ENCODE assay signal across 31 cellular contexts in the genomic region with DNA sequence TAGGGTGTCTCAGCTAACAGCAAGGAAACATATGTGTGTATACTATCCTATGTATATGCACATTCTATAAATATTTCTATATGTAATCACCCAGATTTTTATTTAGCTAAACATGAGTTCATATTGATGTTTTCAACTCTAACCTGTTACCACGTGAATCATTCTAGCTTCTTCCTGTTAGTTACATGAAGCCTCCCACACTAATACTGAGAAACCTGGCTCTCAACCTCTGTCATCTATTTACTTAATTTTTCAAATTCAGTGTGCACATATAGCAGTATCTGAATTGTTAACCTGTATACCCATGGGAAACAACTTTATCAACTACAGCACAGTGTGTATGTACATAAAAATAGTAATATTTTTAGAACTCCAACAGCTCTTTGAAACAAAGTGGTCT.
"Had no signal": no experiment of that assay in that cellular context is flagged by ENCODE, and none has a peak within 500 bp of the region (broad histone marks: within the 10 kb centered on the region; RNA-seq: fewer than 3 reads in every experiment).

No MANE protein-coding gene starts in this region.

- H3K27ac ChIP-seq: ascending aorta, VCaP had no signal

- H3K36me3 Mint-ChIP-seq: activated naive CD4-positive, alpha-beta T cell treated with anti-CD3 and anti-CD28 coated beads, Interleukin-2, amount 50 U/mL, for 24 hours; brain had no signal

- H3K4me3 ChIP-seq: ascending aorta had no signal

- H3K27ac Mint-ChIP-seq: activated B cell treated with CpG ODN at 0.5 μM for 24 hours; activated CD4-positive, alpha-beta memory T cell treated with anti-CD3 and anti-CD28 coated beads for 36 hours; activated CD4-positive, alpha-beta T cell treated with anti-CD3 and anti-CD28 coated beads, Interleukin-2, amount 10 ng/mL, durations not matched to agents 7 days and 5 days; activated CD8-positive, alpha-beta T cell treated with anti-CD3 and anti-CD28 coated beads for 36 hours; activated naive CD4-positive, alpha-beta T cell treated with anti-CD3 and anti-CD28 coated beads, Interleukin-2, amount 10 ng/mL, durations not matched to agents 7 days and 5 days; activated naive CD4-positive, alpha-beta T cell treated with anti-CD3 and anti-CD28 coated beads, Interleukin-2, amount 50 U/mL, for 24 hours; activated naive CD8-positive, alpha-beta T cell; activated naive CD8-positive, alpha-beta T cell treated with anti-CD3 and anti-CD28 coated beads, Interleukin-2, amount 50 U/mL, for 24 hours; activated T-helper 1 cell treated with anti-CD3 and anti-CD28 coated beads, Interleukin-12 subunit alpha, Interleukin-12 subunit beta, Interleukin-2, Interleukin-4 antibody, amounts not matched to agents 30 ng/mL and 10 ng/mL and 1 ng/mL, durations not matched to agents 14 hours and 24 hours and 36 hours; activated T-helper 2 cell treated with anti-CD3 and anti-CD28 coated beads, Interferon-gamma antibody, Interleukin-2, Interleukin-4, amounts not matched to agents 10 μg/mL and 5 μg/mL and 100 μg/mL, durations not matched to agents 14 hours and 24 hours and 36 hours; brain; T-helper 1 cell treated with Interleukin-12 subunit alpha and Interleukin-12 subunit beta and Interleukin-4 antibody, amounts not matched to agents 30 μg/mL and 1 μg/mL, for 36 hours; T-helper 2 cell treated with Interferon-gamma antibody and Interleukin-4, amounts not matched to agents 5 μg/mL and 100 μg/mL, for 36 hours had no signal

- H3K4me3 Mint-ChIP-seq: activated B cell treated with CpG ODN at 0.5 μM for 24 hours; activated CD4-positive, alpha-beta memory T cell treated with anti-CD3 and anti-CD28 coated beads for 36 hours; activated CD4-positive, alpha-beta T cell treated with anti-CD3 and anti-CD28 coated beads, Interleukin-2, amount 10 ng/mL, durations not matched to agents 7 days and 5 days; activated CD8-positive, alpha-beta T cell treated with anti-CD3 and anti-CD28 coated beads for 36 hours; activated naive CD4-positive, alpha-beta T cell treated with anti-CD3 and anti-CD28 coated beads, Interleukin-2, amount 10 ng/mL, durations not matched to agents 7 days and 5 days; activated naive CD4-positive, alpha-beta T cell treated with anti-CD3 and anti-CD28 coated beads, Interleukin-2, amount 50 U/mL, for 24 hours; activated naive CD8-positive, alpha-beta T cell; activated naive CD8-positive, alpha-beta T cell treated with anti-CD3 and anti-CD28 coated beads, Interleukin-2, amount 10 ng/mL, durations not matched to agents 7 days and 5 days; activated naive CD8-positive, alpha-beta T cell treated with anti-CD3 and anti-CD28 coated beads, Interleukin-2, amount 50 U/mL, for 24 hours; activated T-helper 1 cell treated with anti-CD3 and anti-CD28 coated beads, Interleukin-12 subunit alpha, Interleukin-12 subunit beta, Interleukin-2, Interleukin-4 antibody, amounts not matched to agents 30 ng/mL and 10 ng/mL and 1 ng/mL, durations not matched to agents 14 hours and 24 hours and 36 hours; brain; T-helper 1 cell treated with Interleukin-12 subunit alpha and Interleukin-12 subunit beta and Interleukin-4 antibody, amounts not matched to agents 30 μg/mL and 1 μg/mL, for 36 hours; T-helper 2 cell treated with Interferon-gamma antibody and Interleukin-4, amounts not matched to agents 5 μg/mL and 100 μg/mL, for 36 hours had no signal

- ATAC-seq: activated CD8-positive, alpha-beta T cell treated with anti-CD3 and anti-CD28 coated beads for 36 hours; activated naive CD8-positive, alpha-beta T cell treated with anti-CD3 and anti-CD28 coated beads, Interleukin-2, amount 50 U/mL, for 24 hours had no signal

- DNase-seq: activated B cell treated with CpG ODN at 0.5 μM for 24 hours; activated CD4-positive, alpha-beta memory T cell treated with anti-CD3 and anti-CD28 coated beads for 36 hours; activated CD4-positive, alpha-beta T cell treated with anti-CD3 and anti-CD28 coated beads for 48 hours; activated CD4-positive, alpha-beta T cell treated with anti-CD3 and anti-CD28 coated beads, Interleukin-2, amount 10 ng/mL, durations not matched to agents 7 days and 5 days; activated CD4-positive, CD25-positive, alpha-beta regulatory T cell treated with anti-CD3 and anti-CD28 coated beads, Interleukin-2, amount 50 U/mL, for 72 hours; activated CD8-positive, alpha-beta memory T cell treated with anti-CD3 and anti-CD28 coated beads, Interleukin-2, amount 50 U/mL, for 4 hours; activated CD8-positive, alpha-beta T cell treated with anti-CD3 and anti-CD28 coated beads for 36 hours; activated effector memory CD4-positive, alpha-beta T cell treated with Interleukin-2 at 50 U/mL for 16 hours; activated gamma-delta T cell; activated naive CD4-positive, alpha-beta T cell treated with anti-CD3 and anti-CD28 coated beads, Interleukin-2, amount 10 ng/mL, durations not matched to agents 7 days and 5 days; activated naive CD4-positive, alpha-beta T cell treated with Interleukin-2 at 50 U/mL for 16 hours; activated naive CD8-positive, alpha-beta T cell treated with anti-CD3 and anti-CD28 coated beads, Interleukin-2, amount 10 ng/mL, durations not matched to agents 7 days and 5 days; activated naive CD8-positive, alpha-beta T cell treated with anti-CD3 and anti-CD28 coated beads, Interleukin-2, amount 50 U/mL, for 24 hours; activated T-cell treated with anti-CD3 and anti-CD28 coated beads for 4 hours; activated T-cell treated with anti-CD3 and anti-CD28 coated beads, Interleukin-2, amount 50 U/mL, for 1 hour; activated T-cell treated with anti-CD3 and anti-CD28 coated beads, Interleukin-2, amount 50 U/mL, for 48 hours; amygdala; anterior cingulate cortex; central memory CD4-positive, alpha-beta T cell; SW 1271; T-helper 2 cell; T-helper 9 cell had no signal

- H3K9me3 Mint-ChIP-seq: activated B cell treated with CpG ODN at 0.5 μM for 24 hours; activated CD4-positive, alpha-beta memory T cell treated with anti-CD3 and anti-CD28 coated beads for 36 hours; activated CD8-positive, alpha-beta T cell treated with anti-CD3 and anti-CD28 coated beads for 36 hours; activated naive CD4-positive, alpha-beta T cell treated with anti-CD3 and anti-CD28 coated beads, Interleukin-2, amount 50 U/mL, for 24 hours; activated naive CD8-positive, alpha-beta T cell treated with anti-CD3 and anti-CD28 coated beads, Interleukin-2, amount 50 U/mL, for 24 hours had no signal

- H3K4me1 Mint-ChIP-seq: activated B cell treated with CpG ODN at 0.5 μM for 24 hours; activated naive CD4-positive, alpha-beta T cell treated with anti-CD3 and anti-CD28 coated beads, Interleukin-2, amount 50 U/mL, for 24 hours; activated naive CD8-positive, alpha-beta T cell treated with anti-CD3 and anti-CD28 coated beads, Interleukin-2, amount 50 U/mL, for 24 hours; brain had no signal

- H3K4me1 ChIP-seq: ascending aorta had no signal

- H3K27me3 Mint-ChIP-seq: activated B cell treated with CpG ODN at 0.5 μM for 24 hours; activated CD4-positive, alpha-beta memory T cell treated with anti-CD3 and anti-CD28 coated beads for 36 hours; activated CD8-positive, alpha-beta T cell treated with anti-CD3 and anti-CD28 coated beads for 36 hours; activated naive CD4-positive, alpha-beta T cell treated with anti-CD3 and anti-CD28 coated beads, Interleukin-2, amount 10 ng/mL, durations not matched to agents 7 days and 5 days; activated naive CD4-positive, alpha-beta T cell treated with anti-CD3 and anti-CD28 coated beads, Interleukin-2, amount 50 U/mL, for 24 hours; activated naive CD8-positive, alpha-beta T cell; activated naive CD8-positive, alpha-beta T cell treated with anti-CD3 and anti-CD28 coated beads, Interleukin-2, amount 10 ng/mL, durations not matched to agents 7 days and 5 days; activated naive CD8-positive, alpha-beta T cell treated with anti-CD3 and anti-CD28 coated beads, Interleukin-2, amount 50 U/mL, for 24 hours; brain had no signal

- H3K27me3 ChIP-seq: ascending aorta had no signal
